8 cellular contexts compared by ENCODE assay signal in genomic region chr20:41692479-41693135, GRCh38.
DNase-seq lines count a peak whose midpoint lies in the region; ATAC-seq and TF ChIP-seq lines count a peak whose summit lies in the region.

No MANE protein-coding gene starts in this region.

- peak; percentile 81 for DNase-seq in DMS 273 treated with DMSO at 0.1 percent for 48 hours (lab: John Stamatoyannopoulos, UW)
- DNase-seq in Jurkat, Clone E6-1 (ENCODE audit: low read depth, low spot score) = peak; percentile 60
- peak; percentile 92 to 95 for DNase-seq in SJCRH30
- peak; percentile 84 for DNase-seq in activated naive CD4-positive, alpha-beta T cell treated with anti-CD3 and anti-CD28 coated beads for 36 hours
- peak; percentile 47 for DNase-seq in germinal center (ENCODE audit: low spot score)
- peak; percentile 25 to 94 (median 79) for DNase-seq in substantia nigra (lab: John Stamatoyannopoulos, UW)

- ATAC-seq in GM21619 (IDR thresholded peaks at IDR 0.05; ENCODE audit: unreplicated experiment) = peak; percentile 48

- TF ChIP-seq CTCF in neutrophil (IDR thresholded peaks at IDR 0.05) = no peak

- peaks cover under 1% of the 10 kb centered on the region for H3K27me3 Mint-ChIP-seq in activated naive CD4-positive, alpha-beta T cell treated with anti-CD3 and anti-CD28 coated beads for 36 hours (ENCODE audit: low read depth)

- H3K4me3 Mint-ChIP-seq in activated naive CD4-positive, alpha-beta T cell treated with anti-CD3 and anti-CD28 coated beads for 36 hours = peak overlapping the region; percentile 85

- H3K36me3 Mint-ChIP-seq in activated naive CD4-positive, alpha-beta T cell treated with anti-CD3 and anti-CD28 coated beads for 36 hours (ENCODE audit: low read depth) = no peaks in the 10 kb centered on the region

- no peaks in the 10 kb centered on the region for H3K9me3 Mint-ChIP-seq in activated naive CD4-positive, alpha-beta T cell treated with anti-CD3 and anti-CD28 coated beads for 36 hours

- H3K4me3 ChIP-seq in Jurkat, Clone E6-1 (ENCODE audit: low read length) = peak overlapping the region; percentile 64
- H3K4me3 ChIP-seq in SJCRH30 (peak overlapping the region; percentile 70), neutrophil (ENCODE audit: low read depth in 1 of 2, low read length in 1 of 2) (peak overlapping the region; percentile 56 to 62)

- CTCF ChIA-PET in activated naive CD4-positive, alpha-beta T cell treated with anti-CD3 and anti-CD28 coated beads for 36 hours (lab: Charles Lee) = interaction anchor here (0.7 to 1.0 kb wide), 3 partner anchors 20 to 701 kb away, joined by 3 to 4 read pairs (median 3); no protein-coding TSS in a partner anchor

- H3K27ac ChIP-seq in SJCRH30 = peak overlapping the region; percentile 80
- peak overlapping the region; percentile 0 for H3K27ac ChIP-seq in neutrophil
- H3K27ac ChIP-seq in substantia nigra (ENCODE audit: low read depth, low read length, poor library complexity, severe bottlenecking) = peak overlapping the region; percentile 90

- peaks cover 14% of the 10 kb centered on the region for H3K4me1 Mint-ChIP-seq in activated naive CD4-positive, alpha-beta T cell treated with anti-CD3 and anti-CD28 coated beads for 36 hours (ENCODE audit: low read depth)

- no peaks in the 10 kb centered on the region for H3K27me3 ChIP-seq in SJCRH30
- peaks cover 38% of the 10 kb centered on the region for H3K27me3 ChIP-seq in neutrophil

- H3K4me1 ChIP-seq in SJCRH30 = no peaks in the 10 kb centered on the region
- H3K4me1 ChIP-seq in neutrophil (ENCODE audit: control insufficient read depth in 1 of 2, insufficient read depth in 1 of 2, low read depth in 1 of 2, low read length in 1 of 2) = peaks cover 9 to 16% of the 10 kb centered on the region in 2 experiments

- H3K9me3 ChIP-seq in SJCRH30 (replicated peaks) (no peaks in the 10 kb centered on the region), neutrophil (no peaks in the 10 kb centered on the region)

- H3K36me3 ChIP-seq in SJCRH30 (no peaks in the 10 kb centered on the region), neutrophil (no peaks in the 10 kb centered on the region)

- H3K27ac Mint-ChIP-seq in activated naive CD4-positive, alpha-beta T cell treated with anti-CD3 and anti-CD28 coated beads for 36 hours = peak overlapping the region; percentile 91

- intact Hi-C loops in activated naive CD4-positive, alpha-beta T cell treated with anti-CD3 and anti-CD28 coated beads for 36 hours (cut with micrococcal nuclease) = loop anchor here (1.0 to 10.0 kb wide), 6 partner anchors 74 to 1765 kb away; partner anchors contain the start of genes CHD6, LPIN3, PLCG1 and SRSF6

Comparison
In these comparisons a context has a peak if more than half of its experiments do, and no peak if none do; other contexts are left out.
1. Peak in every context shown above with its lines: DNase-seq, ATAC-seq, H3K4me3 ChIP-seq and H3K27ac ChIP-seq.
2. H3K27ac ChIP-seq: peak in every context shown above with its lines; median percentile 90 in substantia nigra; 80 in SJCRH30; 0 in neutrophil.